ENCODE assay signal across 18 cellular contexts in the genomic region with DNA sequence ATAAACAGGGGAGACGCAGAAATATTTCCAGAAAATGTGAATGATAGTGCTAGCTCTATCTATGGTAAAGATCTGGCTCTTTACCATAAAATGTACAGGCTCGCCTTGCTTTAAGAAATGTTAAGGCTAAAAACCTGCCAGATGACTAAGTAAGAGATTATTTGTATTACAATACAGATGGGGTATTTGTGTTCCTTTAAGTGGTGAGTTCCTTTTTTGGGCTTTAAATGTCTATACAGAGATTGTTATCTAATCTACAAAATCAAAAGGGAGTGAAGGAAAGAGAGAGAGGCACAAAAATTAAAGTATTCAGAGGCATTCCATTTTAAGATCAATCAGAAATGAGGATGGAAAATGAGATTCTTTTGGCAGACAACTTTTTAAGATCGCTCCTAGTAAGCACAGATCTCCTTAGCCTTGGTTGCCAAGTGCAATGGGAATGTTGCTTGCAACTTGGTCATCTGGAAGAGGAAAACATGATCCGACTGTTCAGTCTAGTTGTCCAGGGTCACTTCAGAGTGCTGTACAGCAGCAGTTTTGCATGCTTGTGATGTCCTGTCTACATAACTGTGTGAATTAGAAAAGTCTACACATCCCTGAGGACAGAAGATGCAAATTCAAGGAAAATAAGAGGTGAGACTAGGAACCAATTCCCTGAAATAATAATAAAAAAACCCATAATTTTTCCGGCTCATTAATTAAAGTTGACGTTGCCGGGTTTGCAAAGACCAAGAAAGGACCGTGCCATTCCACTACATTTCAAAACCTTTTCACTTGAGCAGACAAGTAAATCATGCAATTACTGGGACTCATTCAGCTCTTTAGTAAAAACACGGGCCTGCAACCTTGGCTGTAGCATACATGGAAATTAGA.
DNase-seq lines count a peak whose midpoint lies in the region; ATAC-seq lines count a peak whose summit lies in the region.
"Had no signal": no experiment of that assay in that cellular context is flagged by ENCODE, and none has a peak within 500 bp of the region (broad histone marks: within the 10 kb centered on the region; RNA-seq: fewer than 3 reads in every experiment).

No MANE protein-coding gene starts in this region.

- H3K4me3 ChIP-seq in ACC112 (ENCODE audit: low read depth, low read length), result no peak overlapping the region

- no peak for ATAC-seq in GM19023 (IDR thresholded peaks at IDR 0.05; ENCODE audit: unreplicated experiment)
- no peak for ATAC-seq in GM19397 (IDR thresholded peaks at IDR 0.05; ENCODE audit: unreplicated experiment)
- ATAC-seq: left ventricle myocardium superior; stimulated activated naive CD8-positive, alpha-beta T cell treated with anti-CD3 and anti-CD28 coated beads, Interleukin-15, Interleukin-2, amounts not matched to agents 100 U/mL and 50 U/mL, for 24 hours; WTC11 had no signal

- DNase-seq in NCI-H69 (lab: John Stamatoyannopoulos, UW) (peak; percentile 16), caudate nucleus (lab: John Stamatoyannopoulos, UW) (peak in 1 of 61 donors; percentile 25), kidney glomerular epithelial cell (lab: John Stamatoyannopoulos, UW) (peak; percentile 51), SW480 (ENCODE audit: low spot score) (no peak), COLO668 (lab: John Stamatoyannopoulos, UW; ENCODE audit: unreplicated experiment) (no peak)
- DNase-seq: activated gamma-delta T cell; DMS53; effector CD8-positive, alpha-beta T cell; left ventricle myocardium superior; naive B cell; NCI-H2107; NCI-H82; stimulated activated naive CD8-positive, alpha-beta T cell treated with anti-CD3 and anti-CD28 coated beads, Interleukin-15, Interleukin-2, amounts not matched to agents 100 U/mL and 50 U/mL, for 24 hours; T-helper 1 cell had no signal

- H3K36me3 ChIP-seq in ACC112 (ENCODE audit: insufficient read depth, low read length), result no peaks in the 10 kb centered on the region

- H3K4me1 ChIP-seq in ACC112 (ENCODE audit: control insufficient read depth, insufficient read depth, low read length, unreplicated experiment), result peaks cover 58% of the 10 kb centered on the region

- H2AFZ ChIP-seq in ACC112 (ENCODE audit: low read length, unreplicated experiment), result peak overlapping the region; percentile 72

- no peaks in the 10 kb centered on the region for H3K79me2 ChIP-seq in ACC112 (ENCODE audit: control insufficient read depth, insufficient read depth, low read length, unreplicated experiment)

- H3K27me3 ChIP-seq in ACC112 (ENCODE audit: insufficient read depth, low read length), result no peaks in the 10 kb centered on the region

- H3K27ac ChIP-seq in ACC112 (ENCODE audit: low read depth, low read length), result peak overlapping the region; percentile 90
- H3K27ac ChIP-seq in caudate nucleus (ENCODE audit: low read depth, low read length), result peak overlapping the region; percentile 34

Comparison
In these comparisons a context has a peak if more than half of its experiments do, and no peak if none do; other contexts are left out.
1. DNase-seq: peak in NCI-H69 (single experiment) and kidney glomerular epithelial cell (single experiment); none in SW480 (single experiment) and COLO668 (single experiment).